In the genomic region with DNA sequence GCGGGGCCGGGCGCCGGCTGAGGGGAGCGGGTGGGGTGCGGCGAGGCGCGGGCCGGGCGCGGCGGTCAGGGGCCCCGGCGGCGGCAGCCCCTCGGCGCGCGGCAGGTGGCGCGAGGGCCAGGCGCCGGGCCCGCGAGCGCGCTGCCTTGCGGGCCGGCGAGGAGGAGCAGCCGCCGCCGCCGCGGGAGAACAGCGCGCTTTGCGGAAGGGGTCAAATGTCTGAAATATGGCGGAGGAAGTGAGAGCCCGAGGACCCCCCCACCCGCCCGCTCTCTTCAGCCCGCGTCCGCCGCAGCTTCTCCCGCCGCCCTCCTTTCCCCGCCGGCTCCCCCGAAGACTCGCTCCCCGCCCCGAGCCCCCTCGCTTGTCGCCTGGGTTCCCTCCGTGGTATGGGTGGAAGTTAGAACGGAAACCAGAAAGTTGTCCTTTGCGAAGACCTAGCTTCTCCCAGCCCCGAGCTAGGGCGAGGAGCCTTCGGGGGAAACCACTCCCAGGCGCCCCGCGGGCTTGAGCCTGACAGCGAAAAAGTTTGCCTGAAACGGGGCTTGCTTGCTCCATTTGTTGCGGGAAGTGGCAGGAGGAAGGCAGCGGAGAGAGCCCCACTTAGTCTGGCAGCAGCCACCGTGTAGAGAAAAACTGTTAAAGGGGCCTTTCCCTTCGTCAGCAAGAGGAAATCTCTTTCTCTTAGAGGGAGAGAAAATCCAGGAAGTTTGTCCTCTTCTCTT, we compare ENCODE assay signal across 8 cellular contexts. TPM values are rescaled to one million over a fixed set of nuclear protein-coding genes. Genes with fewer than 3 reads are reported as not detected.
DNase-seq lines count a peak whose midpoint lies in the region; ATAC-seq and TF ChIP-seq lines count a peak whose summit lies in the region.

No MANE protein-coding gene starts in this region.

- H3K9me3 ChIP-seq in effector memory CD4-positive, alpha-beta T cell (ENCODE audit: control insufficient read depth, low read length) = no peaks in the 10 kb centered on the region
- H3K9me3 ChIP-seq in lung (ENCODE audit: control insufficient read depth in 2 of 2, insufficient read depth in 1 of 2, low read length in 1 of 2) = no peaks in the 10 kb centered on the region

- peak overlapping the region; percentile 86 for H3K4me3 ChIP-seq in effector memory CD4-positive, alpha-beta T cell (ENCODE audit: insufficient read depth, low read depth, low read length, poor library complexity, severe bottlenecking)
- H3K4me3 ChIP-seq in lung = peak overlapping the region; percentile 78

- H3K4me1 ChIP-seq in effector memory CD4-positive, alpha-beta T cell (ENCODE audit: control insufficient read depth, insufficient read depth, low read length, poor library complexity, severe bottlenecking) = peaks cover 12% of the 10 kb centered on the region
- peaks cover 6 to 15% of the 10 kb centered on the region in 2 donors for H3K4me1 ChIP-seq in lung (ENCODE audit: control insufficient read depth in 2 of 2, insufficient read depth in 2 of 2, low read length in 2 of 2)

- H3K27me3 ChIP-seq in effector memory CD4-positive, alpha-beta T cell (replicated peaks; ENCODE audit: control insufficient read depth, insufficient read depth, low read length, poor library complexity, severe bottlenecking) = no peaks in the 10 kb centered on the region
- H3K27me3 ChIP-seq in lung (ENCODE audit: control insufficient read depth, insufficient read depth) = no peaks in the 10 kb centered on the region

- H3K27ac ChIP-seq in effector memory CD4-positive, alpha-beta T cell (ENCODE audit: insufficient read depth, low read length, poor library complexity, severe bottlenecking) = peak overlapping the region; percentile 93
- peak overlapping the region; percentile 96 to 100 for H3K27ac ChIP-seq in lung (ENCODE audit: low read depth in 1 of 2, low read length in 1 of 2)

- WGBS in lung, 2 donors = 0% methylated on average over 41 to 72 of the region's 72 CpGs

- peak; percentile 5 to 12 for DNase-seq in NCI-H446 (lab: John Stamatoyannopoulos, UW)
- no peak for DNase-seq in NCI-H446 treated with DMSO at 0.1 percent for 48 hours (lab: John Stamatoyannopoulos, UW)
- peak; percentile 47 for DNase-seq in NCI-H526 treated with DMSO at 0.1 percent for 48 hours (lab: John Stamatoyannopoulos, UW)
- DNase-seq in activated CD8-positive, alpha-beta memory T cell treated with anti-CD3 and anti-CD28 coated beads for 1 hour (ENCODE audit: extremely low read depth in 1 of 2, low read depth in 1 of 2) = peak; percentile 20 to 24
- DNase-seq in effector memory CD4-positive, alpha-beta T cell = peak; percentile 26 to 40 (median 29)
- peak; percentile 65 for DNase-seq in lung (ENCODE audit: low spot score)
- peak; percentile 13 for DNase-seq in stimulated activated CD8-positive, alpha-beta memory T cell treated with anti-CD3 and anti-CD28 coated beads, Interleukin-15, amount 100 ng/mL, for 24 hours (ENCODE audit: low read depth)

- H3K36me3 ChIP-seq in effector memory CD4-positive, alpha-beta T cell (ENCODE audit: control insufficient read depth, insufficient read depth, low read length) = no peaks in the 10 kb centered on the region
- no peaks in the 10 kb centered on the region for H3K36me3 ChIP-seq in lung (ENCODE audit: control insufficient read depth in 2 of 2, insufficient read depth in 2 of 2, low read length in 2 of 2)

- TF ChIP-seq CTCF in lung (IDR thresholded peaks at IDR 0.05; ENCODE audit: control extremely low read depth, extremely low read depth) = no peak

- peak; percentile 19 for ATAC-seq in HG02870 (IDR thresholded peaks at IDR 0.05; ENCODE audit: unreplicated experiment)
- no peak for ATAC-seq in lung (ENCODE audit: insufficient read depth, low FRiP score)

RNA-seq across cellular contexts. Expression of gene RAP1B, which starts 0.6 kb away (rescaled TPM):
- total RNA-seq in lung = 100 to 1,000 TPM; 131 to 285 TPM
- polyA plus RNA-seq in lung = 100 to 1,000 TPM in 1 of 2 donors, 10 to 100 TPM in 1; 79.1 to 213 TPM
